ENCODE assay signal across 18 cellular contexts in genomic region chr3:126460386-126460785, GRCh38. TPM values are rescaled to one million over a fixed set of nuclear protein-coding genes. Genes with fewer than 3 reads are reported as not detected.
DNase-seq lines count a peak whose midpoint lies in the region; ATAC-seq, FAIRE-seq and TF ChIP-seq lines count a peak whose summit lies in the region.
"Had no signal": no experiment of that assay in that cellular context is flagged by ENCODE, and none has a peak within 500 bp of the region (broad histone marks: within the 10 kb centered on the region; RNA-seq: fewer than 3 reads in every experiment).

No MANE protein-coding gene starts in this region.

- H3K27ac ChIP-seq in liver (ENCODE audit: low read depth in 1 of 2, low read length in 2 of 2) (peak overlapping the region; percentile 52 to 92), HepG2 (ENCODE audit: extremely low read length, insufficient read depth, low read length) (no peak overlapping the region), kidney (ENCODE audit: low read depth in 2 of 2, low read length in 2 of 2) (no peak overlapping the region), psoas muscle (peak overlapping the region; percentile 96), suprapubic skin (no peak overlapping the region), mesendoderm (ENCODE audit: low read depth, low read length) (no peak overlapping the region)
- H3K27ac ChIP-seq: C4-2B had no signal

- TF ChIP-seq POLR2A in HepG2 (IDR thresholded peaks at IDR 0.05; ENCODE audit: insufficient read depth in 1 of 2, low read depth in 2 of 2, low read length in 2 of 2), result no peak
- TF ChIP-seq POLR2A in suprapubic skin (IDR thresholded peaks at IDR 0.05), result no peak

- peaks cover 16% of the 10 kb centered on the region for H3K79me2 ChIP-seq in HepG2 (ENCODE audit: insufficient read depth, low read length)
- H3K79me2 ChIP-seq in mesendoderm (ENCODE audit: control insufficient read depth, insufficient read depth, low read length), result peaks cover 2% of the 10 kb centered on the region

- POLR2A ChIA-PET in HepG2 (lab: Yijun Ruan, JAX), result interaction anchor here (1.4 kb wide), 1 partner anchor 12 kb away, joined by 3 read pairs; no protein-coding TSS in a partner anchor

- no peaks in the 10 kb centered on the region for H3K27me3 ChIP-seq in liver (ENCODE audit: control insufficient read depth in 4 of 4, insufficient read depth in 4 of 4, low read length in 3 of 4)
- H3K27me3 ChIP-seq in HepG2 (ENCODE audit: control insufficient read depth in 1 of 2, insufficient read depth in 2 of 2, low read length in 2 of 2), result no peaks in the 10 kb centered on the region
- no peaks in the 10 kb centered on the region for H3K27me3 ChIP-seq in psoas muscle (ENCODE audit: insufficient read depth in 3 of 3, low read length in 2 of 3)
- no peaks in the 10 kb centered on the region for H3K27me3 ChIP-seq in suprapubic skin
- no peaks in the 10 kb centered on the region for H3K27me3 ChIP-seq in mesendoderm (ENCODE audit: insufficient read depth, low read length, poor library complexity)

- ATAC-seq in HepG2 (no peak), psoas muscle (no peak)

- H3K23ac ChIP-seq in mesendoderm (ENCODE audit: low read length), result no peak overlapping the region

- WGBS in liver, result 85% methylated on average over 7 of the region's 7 CpGs
- WGBS in HepG2 (ENCODE audit: low lambda C conversion rate), result 93% methylated on average over 5 of the region's 7 CpGs
- 67 to 87% (median 79%) methylated on average over 7 of the region's 7 CpGs for WGBS in psoas muscle, 3 donors
- WGBS in suprapubic skin, result 86% methylated on average over 7 of the region's 7 CpGs
- WGBS in mesendoderm (ENCODE audit: extremely low coverage, insufficient coverage, low lambda C conversion rate), result no CpG with 5 or more reads among the region's 7 CpGs

- H2BK120ac ChIP-seq in mesendoderm (ENCODE audit: low read depth, low read length), result no peak overlapping the region

- H3K4me1 ChIP-seq in liver (ENCODE audit: control insufficient read depth in 4 of 4, insufficient read depth in 4 of 4, low read length in 3 of 4) (peaks cover 18 to 62% (median 50%) of the 10 kb centered on the region in 4 donors), HepG2 (ENCODE audit: insufficient read depth, low read length) (peaks cover 16% of the 10 kb centered on the region), kidney (ENCODE audit: control insufficient read depth in 1 of 2, insufficient read depth in 1 of 2, low read depth in 1 of 2, low read length in 2 of 2) (no peaks in the 10 kb centered on the region), psoas muscle (peaks cover 67% of the 10 kb centered on the region), suprapubic skin (no peaks in the 10 kb centered on the region), mesendoderm (ENCODE audit: control insufficient read depth, low read depth, low read length) (no peaks in the 10 kb centered on the region)

- H3K4me2 ChIP-seq in HepG2 (ENCODE audit: low read depth, low read length) (no peak overlapping the region), mesendoderm (ENCODE audit: low read length) (no peak overlapping the region)

- FAIRE-seq in HepG2 (lab: Jason Lieb, UNC), result no peak
- no peak for FAIRE-seq in kidney (lab: Jason Lieb, UNC)
- FAIRE-seq: G401.6 had no signal

- H3K9me3 ChIP-seq in liver (ENCODE audit: control insufficient read depth in 4 of 4, low read length in 3 of 4) (no peaks in the 10 kb centered on the region), HepG2 (ENCODE audit: low read length) (no peaks in the 10 kb centered on the region), kidney (ENCODE audit: control insufficient read depth in 1 of 2, low read length in 2 of 2) (no peaks in the 10 kb centered on the region), psoas muscle (no peaks in the 10 kb centered on the region), suprapubic skin (no peaks in the 10 kb centered on the region)

- no peak for TF ChIP-seq EP300 in HepG2 (IDR thresholded peaks at IDR 0.05; ENCODE audit: low read depth in 2 of 2, low read length in 2 of 2)
- no peak for TF ChIP-seq EP300 in HepG2 (CRISPR knock-in tag; IDR thresholded peaks at IDR 0.05; ENCODE audit: borderline replicate concordance)
- no peak for TF ChIP-seq EP300 in suprapubic skin (IDR thresholded peaks at IDR 0.05)

- H3K56ac ChIP-seq in mesendoderm (ENCODE audit: low read length), result no peak overlapping the region

- H3K18ac ChIP-seq in mesendoderm (ENCODE audit: low read length), result no peak overlapping the region

- H2AK5ac ChIP-seq in mesendoderm (ENCODE audit: low read length), result no peak overlapping the region

- H4K8ac ChIP-seq in mesendoderm (ENCODE audit: low read depth, low read length), result no peak overlapping the region

- H2BK15ac ChIP-seq in mesendoderm (replicated peaks; ENCODE audit: low read depth), result no peak overlapping the region

- H2BK5ac ChIP-seq in mesendoderm (ENCODE audit: low read length), result no peak overlapping the region

- no peak overlapping the region for H3K4ac ChIP-seq in mesendoderm (ENCODE audit: low read depth, low read length)

- no peak overlapping the region for H4K5ac ChIP-seq in mesendoderm (ENCODE audit: low read length)

- in situ Hi-C loops in HepG2 (cut with HindIII; ENCODE audit: extremely low pct_ligation_motif_present, low pct_unique_long_range_greater_than_20kb), result no loop called here

- CTCF ChIA-PET in HepG2 (lab: Yijun Ruan, JAX; ENCODE audit: low intra/inter-chr PET ratio, low total read pairs), result no interaction called here

- H3K9ac ChIP-seq in liver (ENCODE audit: low read depth in 1 of 2, low read length in 2 of 2) (no peak overlapping the region), HepG2 (ENCODE audit: insufficient read depth, low read depth, low read length) (no peak overlapping the region), kidney (ENCODE audit: low read length in 2 of 2) (no peak overlapping the region), mesendoderm (ENCODE audit: low read length) (no peak overlapping the region)

- intact Hi-C loops in HepG2 (cut with micrococcal nuclease; ENCODE audit: unreplicated experiment), result no loop called here
- intact Hi-C loops in kidney (cut with DNase I), result no loop called here
- intact Hi-C loops in psoas muscle (cut with DNase I), result no loop called here

- no peak overlapping the region for H2AFZ ChIP-seq in HepG2 (ENCODE audit: low read length)

- DNase-seq in HepG2 (ENCODE audit: low spot score) (no peak), kidney (peak; percentile 26), psoas muscle (peak in 1 of 2 donors; percentile 45), suprapubic skin (ENCODE audit: low spot score in 2 of 2) (peak; percentile 20 to 44), mesendoderm (no peak), GM19240 (ENCODE audit: insufficient read length, low spot score) (no peak)
- DNase-seq in central memory CD4-positive, alpha-beta T cell, result no peak
- DNase-seq: H7, IMR-90, NCI-H1417 treated with DMSO at 0.1 percent for 48 hours, NCI-H187 treated with DMSO at 0.1 percent for 48 hours, NCI-H345, NCI-H524 treated with DMSO at 0.1 percent for 48 hours, SIG-M5 had no signal

- H3K4me3 ChIP-seq in liver (ENCODE audit: low read depth in 1 of 3, low read length in 3 of 3) (no peak overlapping the region), HepG2 (replicated peaks in 1 of 3; ENCODE audit: insufficient read depth in 1 of 3, low read depth in 2 of 3, low read length in 3 of 3) (no peak overlapping the region), kidney (ENCODE audit: low read length in 2 of 2) (no peak overlapping the region), psoas muscle (no peak overlapping the region), suprapubic skin (no peak overlapping the region), mesendoderm (ENCODE audit: low read length) (no peak overlapping the region)

- no peak for TF ChIP-seq CTCF in liver (IDR thresholded peaks at IDR 0.05; ENCODE audit: low read depth, low read length, missing input control)
- TF ChIP-seq CTCF in HepG2 (CRISPR knock-in tag; IDR thresholded peaks at IDR 0.05), result no peak
- TF ChIP-seq CTCF in kidney (IDR thresholded peaks at IDR 0.05; ENCODE audit: borderline replicate concordance, extremely low read depth, insufficient read depth), result no peak
- TF ChIP-seq CTCF in psoas muscle (IDR thresholded peaks at IDR 0.05), result no peak
- TF ChIP-seq CTCF in suprapubic skin (IDR thresholded peaks at IDR 0.05), result no peak

- no TSS peak for BruUV-seq in HepG2 (replicated peaks; lab: Mats Ljungman, UMichigan)

- peaks cover 9% of the 10 kb centered on the region for H3K79me1 ChIP-seq in mesendoderm (ENCODE audit: low read length)

- TF ChIP-seq RAD21 in liver (IDR thresholded peaks at IDR 0.05) (no peak), HepG2 (CRISPR knock-in tag; IDR thresholded peaks at IDR 0.05) (no peak)

- peaks cover 12 to 46% (median 34%) of the 10 kb centered on the region in 4 donors for H3K36me3 ChIP-seq in liver (ENCODE audit: control insufficient read depth in 4 of 4, insufficient read depth in 3 of 4, low read depth in 1 of 4, low read length in 3 of 4)
- peaks cover 41 to 85% of the 10 kb centered on the region in 2 experiments for H3K36me3 ChIP-seq in HepG2 (replicated peaks in 1 of 2; ENCODE audit: control insufficient read depth in 1 of 2, insufficient read depth in 2 of 2, low read length in 2 of 2)
- peaks cover 49 to 67% of the 10 kb centered on the region in 2 donors for H3K36me3 ChIP-seq in kidney (ENCODE audit: control insufficient read depth in 1 of 2, insufficient read depth in 2 of 2, low read length in 2 of 2)
- H3K36me3 ChIP-seq in psoas muscle (ENCODE audit: insufficient read depth in 1 of 2, low read depth in 1 of 2), result peaks cover 7 to 94% of the 10 kb centered on the region in 2 donors
- peaks cover 94% of the 10 kb centered on the region for H3K36me3 ChIP-seq in suprapubic skin
- H3K36me3 ChIP-seq in mesendoderm (ENCODE audit: control insufficient read depth, insufficient read depth, low read length), result peaks cover 18% of the 10 kb centered on the region

- H4K20me1 ChIP-seq in HepG2 (ENCODE audit: insufficient read depth, low read length), result peaks cover 10% of the 10 kb centered on the region; the same call in 1 of the 2 replicates

RNA-seq across cellular contexts. Expression of gene ZXDC, which starts 15.3 kb away (rescaled TPM):
- total RNA-seq in liver (10 to 100 TPM; 17.2 to 42.3 TPM), HepG2 (2016; rRNA removed; fragmentation: Illumina TruSeq; extraction: Trizol) (14.7 and 21.2 TPM in 2 replicates), kidney (44.8 TPM), psoas muscle (10 to 100 TPM; 30.3 to 39.5 (median 35.9) TPM), suprapubic skin (10 to 100 TPM; 40.5 to 97.5 (median 61.2) TPM)
- polyA plus RNA-seq in liver (10 to 100 TPM in 1 of 2 donors, 1 to 10 TPM in 1; 7.0 to 10.5 TPM), HepG2 (2011; rRNA removed) (17.6 and 22.1 TPM in 2 replicates), kidney (ENCODE audit: insufficient read depth, low read depth, low replicate concordance) (11.4 TPM), psoas muscle (10 to 100 TPM; 10.6 to 20.8 (median 16.8) TPM)
- total RNA-seq in HepG2 (2016; cell fraction: cytosol; rRNA removed; fragmentation: Illumina TruSeq; extraction: Trizol; ENCODE audit: low read depth), result 3.8 and 5.1 TPM in 2 replicates
- total RNA-seq in HepG2 (2016; cell fraction: insoluble cytoplasmic fraction; rRNA removed; fragmentation: Illumina TruSeq; extraction: Trizol), result 14.1 and 20.6 TPM in 2 replicates
- total RNA-seq in HepG2 (2016; cell fraction: membrane; rRNA removed; fragmentation: Illumina TruSeq; extraction: Trizol), result 8.3 and 8.6 TPM in 2 replicates
- 34.2 and 37.1 TPM in 2 replicates for total RNA-seq in HepG2 (2016; cell fraction: nucleus; rRNA removed; fragmentation: Illumina TruSeq; extraction: Trizol)
- polyA plus RNA-seq in HepG2 (2011; cell fraction: cytosol; rRNA removed), result 11.0 and 12.5 TPM in 2 replicates
- polyA plus RNA-seq in HepG2 (2011; cell fraction: nucleus; rRNA removed), result 66.1 and 66.9 TPM in 2 replicates
- 15.7 and 19.2 TPM in 2 replicates for polyA plus RNA-seq in HepG2 (2012)
- polyA plus RNA-seq in HepG2 (2016; cell fraction: cytosol; fragmentation: Illumina TruSeq; extraction: Trizol; ENCODE audit: low read depth), result 1.2 TPM in 2 replicates
- polyA plus RNA-seq in HepG2 (2016; cell fraction: insoluble cytoplasmic fraction; fragmentation: Illumina TruSeq; extraction: Trizol; ENCODE audit: low read depth), result 9.6 and 12.3 TPM in 2 replicates
- 2.8 TPM in 2 replicates for polyA plus RNA-seq in HepG2 (2016; cell fraction: membrane; fragmentation: Illumina TruSeq; extraction: Trizol; ENCODE audit: low read depth)
- 46.7 and 52.0 TPM in 2 replicates for polyA plus RNA-seq in HepG2 (2016; cell fraction: nucleus; fragmentation: Illumina TruSeq; extraction: Trizol; ENCODE audit: insufficient read depth, low read depth)
- polyA minus RNA-seq in HepG2 (2011; rRNA and poly(A)+ RNA removed; ENCODE audit: low replicate concordance), result 30.7 and 49.9 TPM in 2 replicates
- 19.2 and 20.2 TPM in 2 replicates for polyA minus RNA-seq in HepG2 (2011; cell fraction: cytosol; rRNA and poly(A)+ RNA removed)
- polyA minus RNA-seq in HepG2 (2011; cell fraction: nucleus; rRNA and poly(A)+ RNA removed), result 69.8 and 75.6 TPM in 2 replicates
- 9.7 TPM for polyA plus RNA-seq in mesendoderm (2013, experiment 1 of 2)
- 10.0 TPM for polyA plus RNA-seq in mesendoderm (2013, experiment 2 of 2)

RNA-seq across cellular contexts. Expression of gene UROC1, which starts 57.2 kb away (rescaled TPM):
- 10 to 100 TPM in 1 of 2 donors, 1 to 10 TPM in 1; 5.9 to 28.4 TPM for total RNA-seq in liver
- 10 to 100 TPM; 16.5 to 20.0 TPM for polyA plus RNA-seq in liver
- 0.71 and 0.74 TPM in 2 replicates for total RNA-seq in HepG2 (2016; rRNA removed; fragmentation: Illumina TruSeq; extraction: Trizol)
- 0.09 TPM in 1 of 2 replicates, not detected in the other for total RNA-seq in HepG2 (2016; cell fraction: cytosol; rRNA removed; fragmentation: Illumina TruSeq; extraction: Trizol; ENCODE audit: low read depth)
- 0.39 and 0.97 TPM in 2 replicates for total RNA-seq in HepG2 (2016; cell fraction: insoluble cytoplasmic fraction; rRNA removed; fragmentation: Illumina TruSeq; extraction: Trizol)
- 0.24 and 0.25 TPM in 2 replicates for total RNA-seq in HepG2 (2016; cell fraction: membrane; rRNA removed; fragmentation: Illumina TruSeq; extraction: Trizol)
- 0.69 and 0.87 TPM in 2 replicates for total RNA-seq in HepG2 (2016; cell fraction: nucleus; rRNA removed; fragmentation: Illumina TruSeq; extraction: Trizol)
- 1.3 and 2.0 TPM in 2 replicates for polyA plus RNA-seq in HepG2 (2011; rRNA removed)
- 0.65 and 0.95 TPM in 2 replicates for polyA plus RNA-seq in HepG2 (2011; cell fraction: cytosol; rRNA removed)
- polyA plus RNA-seq in HepG2 (2011; cell fraction: nucleus; rRNA removed), result 6.6 and 8.2 TPM in 2 replicates
- 1.1 and 2.5 TPM in 2 replicates for polyA plus RNA-seq in HepG2 (2012)
- polyA plus RNA-seq in HepG2 (2016; cell fraction: cytosol; fragmentation: Illumina TruSeq; extraction: Trizol; ENCODE audit: low read depth), result 0.12 and 0.17 TPM in 2 replicates
- polyA plus RNA-seq in HepG2 (2016; cell fraction: insoluble cytoplasmic fraction; fragmentation: Illumina TruSeq; extraction: Trizol; ENCODE audit: low read depth), result 0.78 and 0.88 TPM in 2 replicates
- 0.21 and 0.22 TPM in 2 replicates for polyA plus RNA-seq in HepG2 (2016; cell fraction: membrane; fragmentation: Illumina TruSeq; extraction: Trizol; ENCODE audit: low read depth)
- 2.7 and 2.8 TPM in 2 replicates for polyA plus RNA-seq in HepG2 (2016; cell fraction: nucleus; fragmentation: Illumina TruSeq; extraction: Trizol; ENCODE audit: insufficient read depth, low read depth)
- 2.2 TPM in 1 of 2 replicates, not detected in the other for polyA minus RNA-seq in HepG2 (2011; rRNA and poly(A)+ RNA removed; ENCODE audit: low replicate concordance)
- polyA minus RNA-seq in HepG2 (2011; cell fraction: cytosol; rRNA and poly(A)+ RNA removed), result 0.53 and 0.59 TPM in 2 replicates
- 0.75 and 1.2 TPM in 2 replicates for polyA minus RNA-seq in HepG2 (2011; cell fraction: nucleus; rRNA and poly(A)+ RNA removed)
- not detected for total RNA-seq in kidney
- not detected for polyA plus RNA-seq in kidney (ENCODE audit: insufficient read depth, low read depth, low replicate concordance)
- total RNA-seq in psoas muscle, result under 1 TPM in 2 of 4 donors, not detected in 2; 0.08 to 0.13 TPM
- under 1 TPM in 1 of 3 donors, not detected in 2; 0.03 TPM for polyA plus RNA-seq in psoas muscle
- not detected for total RNA-seq in suprapubic skin
- polyA plus RNA-seq in mesendoderm (2013, experiment 1 of 2), result 0.01 TPM
- polyA plus RNA-seq in mesendoderm (2013, experiment 2 of 2), result not detected
- total RNA-seq: H7, IMR-90, RPMI7951 had no signal
- polyA plus RNA-seq: IMR-90 had no signal

Comparison
In these comparisons a context has a peak if more than half of its experiments do, and no peak if none do; other contexts are left out.
1. H3K27ac ChIP-seq: peak in liver (2 of 2) and psoas muscle (single experiment); none in HepG2 (single experiment), kidney (0 of 2), suprapubic skin (single experiment) and mesendoderm (single experiment).
2. DNase-seq: peak in kidney (single experiment) and suprapubic skin (2 of 2); none in HepG2 (single experiment), central memory CD4-positive, alpha-beta T cell (single experiment), mesendoderm (single experiment) and GM19240 (single experiment).